8 cellular contexts compared by ENCODE assay signal in the genomic region with DNA sequence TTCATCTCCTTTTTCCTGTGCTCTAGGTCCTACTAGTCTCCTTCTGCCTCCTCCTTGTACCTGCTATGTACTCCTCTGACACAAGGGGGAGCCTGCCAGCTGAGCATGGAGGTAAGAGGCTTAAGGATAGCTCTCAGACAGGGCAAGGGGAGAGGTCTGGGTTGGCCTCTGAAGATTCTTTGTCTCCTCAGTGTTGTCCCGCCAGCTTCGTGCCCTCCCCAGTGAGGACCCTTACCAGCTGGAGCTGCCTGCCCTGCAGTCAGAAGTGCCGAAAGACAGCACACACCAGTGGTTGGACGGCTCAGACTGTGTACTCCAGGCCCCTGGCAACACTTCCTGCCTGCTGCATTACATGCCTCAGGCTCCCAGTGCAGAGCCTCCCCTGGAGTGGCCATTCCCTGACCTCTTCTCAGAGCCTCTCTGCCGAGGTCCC. TPM values are rescaled to one million over a fixed set of nuclear protein-coding genes. Genes with fewer than 3 reads are reported as not detected.
DNase-seq lines count a peak whose midpoint lies in the region; ATAC-seq and TF ChIP-seq lines count a peak whose summit lies in the region.

No MANE protein-coding gene starts in this region.

- H3K4me1 ChIP-seq in mucosa of descending colon (ENCODE audit: low read depth) (peaks cover 23% of the 10 kb centered on the region), transverse colon (peaks cover 11 to 30% (median 18%) of the 10 kb centered on the region in 4 donors)

- TF ChIP-seq CTCF in mucosa of descending colon (IDR thresholded peaks at IDR 0.05) (peak; percentile 58), transverse colon (IDR thresholded peaks at IDR 0.05) (peak; percentile 70 to 82 (median 75))

- H3K27me3 ChIP-seq in transverse colon: no peaks in the 10 kb centered on the region

- DNase-seq in CD1c-positive myeloid dendritic cell (ENCODE audit: extremely low spot score): peak; percentile 65
- peak; percentile 62 for DNase-seq in HCEC 1CT
- DNase-seq in NCI-H526 treated with DMSO at 0.1 percent for 48 hours (lab: John Stamatoyannopoulos, UW): peak; percentile 57
- peak; percentile 92 for DNase-seq in activated CD4-positive, alpha-beta T cell treated with anti-CD3 and anti-CD28 coated beads, Interleukin-2, amount 10 ng/mL, durations not matched to agents 24 days and 14 days
- peak; percentile 28 for DNase-seq in effector CD8-positive, alpha-beta T cell (lab: John Stamatoyannopoulos, UW)
- DNase-seq in mucosa of descending colon: peak in 2 of 3 donors; percentile 63 to 80
- DNase-seq in transverse colon: peak; percentile 76
- DNase-seq in NCI-H1048 (lab: John Stamatoyannopoulos, UW): no peak

- in situ Hi-C loops in transverse colon (cut with MboI; ENCODE audit: low pct_ligation_motif_present in 1 of 4, low pct_unique_long_range_greater_than_20kb in 1 of 4, low sequenced_read_pairs in 3 of 4): loop anchor here in 1 of 4 donors (10.0 kb wide), 1 partner anchor 79 kb away; the partner anchor contains the start of genes HINT2 and SPAG8

- WGBS in transverse colon (ENCODE audit: low coverage in 1 of 2), 2 donors: 36% methylated on average over 5 of the region's 5 CpGs; no CpG with 5 or more reads in 1 of the 2 donors

- peaks cover 38% of the 10 kb centered on the region for H3K36me3 Mint-ChIP-seq in activated CD4-positive, alpha-beta T cell treated with anti-CD3 and anti-CD28 coated beads, Interleukin-2, amount 10 ng/mL, durations not matched to agents 24 days and 14 days (ENCODE audit: low read depth)

- no peaks in the 10 kb centered on the region for H3K9me3 Mint-ChIP-seq in activated CD4-positive, alpha-beta T cell treated with anti-CD3 and anti-CD28 coated beads, Interleukin-2, amount 10 ng/mL, durations not matched to agents 24 days and 14 days

- ATAC-seq in mucosa of descending colon: peak; percentile 23

- no peaks in the 10 kb centered on the region for H3K27me3 Mint-ChIP-seq in activated CD4-positive, alpha-beta T cell treated with anti-CD3 and anti-CD28 coated beads, Interleukin-2, amount 10 ng/mL, durations not matched to agents 24 days and 14 days

- no peak overlapping the region for H3K4me3 Mint-ChIP-seq in activated CD4-positive, alpha-beta T cell treated with anti-CD3 and anti-CD28 coated beads, Interleukin-2, amount 10 ng/mL, durations not matched to agents 24 days and 14 days

- peaks cover 20% of the 10 kb centered on the region for H3K4me1 Mint-ChIP-seq in activated CD4-positive, alpha-beta T cell treated with anti-CD3 and anti-CD28 coated beads, Interleukin-2, amount 10 ng/mL, durations not matched to agents 24 days and 14 days

- H3K36me3 ChIP-seq in mucosa of descending colon (ENCODE audit: low read depth) (peaks cover 20% of the 10 kb centered on the region), transverse colon (peaks cover 0 to 62% (median 28%) of the 10 kb centered on the region in 4 donors)

- H3K9me3 ChIP-seq in mucosa of descending colon (no peaks in the 10 kb centered on the region), transverse colon (no peaks in the 10 kb centered on the region)

- intact Hi-C loops in activated CD4-positive, alpha-beta T cell treated with anti-CD3 and anti-CD28 coated beads, Interleukin-2, amount 10 ng/mL, durations not matched to agents 24 days and 14 days (cut with micrococcal nuclease): loop anchor here (1.0 kb wide), 2 partner anchors 20 to 145 kb away; no protein-coding TSS in a partner anchor
- intact Hi-C loops in mucosa of descending colon (cut with DNase I, micrococcal nuclease): no loop called here
- intact Hi-C loops in transverse colon (cut with DNase I; ENCODE audit: low total_unique reads): no loop called here

- no peak overlapping the region for H3K27ac Mint-ChIP-seq in activated CD4-positive, alpha-beta T cell treated with anti-CD3 and anti-CD28 coated beads, Interleukin-2, amount 10 ng/mL, durations not matched to agents 24 days and 14 days

- TF ChIP-seq POLR2A in transverse colon (IDR thresholded peaks at IDR 0.05): no peak

- peak overlapping the region in 3 of 4 donors; percentile 7 to 58 (median 41) for H3K27ac ChIP-seq in transverse colon

- no peak for TF ChIP-seq EP300 in transverse colon (IDR thresholded peaks at IDR 0.05; ENCODE audit: low read depth)

- H3K4me3 ChIP-seq in mucosa of descending colon (no peak overlapping the region), transverse colon (no peak overlapping the region)

RNA-seq across cellular contexts. Expression of gene CREB3, which starts 3.8 kb away (rescaled TPM):
- 27.0 and 27.6 TPM in 2 replicates for total RNA-seq in activated CD4-positive, alpha-beta T cell treated with anti-CD3 and anti-CD28 coated beads, Interleukin-2, amount 10 ng/mL, durations not matched to agents 24 days and 14 days
- total RNA-seq in mucosa of descending colon (10 to 100 TPM; 28.2 to 47.7 (median 34.3) TPM), transverse colon (10 to 100 TPM; 22.4 to 69.7 (median 45.5) TPM)

RNA-seq across cellular contexts. Expression of gene TLN1, which starts 4.2 kb away (rescaled TPM):
- 220 and 243 TPM in 2 replicates for total RNA-seq in activated CD4-positive, alpha-beta T cell treated with anti-CD3 and anti-CD28 coated beads, Interleukin-2, amount 10 ng/mL, durations not matched to agents 24 days and 14 days
- total RNA-seq in mucosa of descending colon (100 to 1,000 TPM; 154 to 720 (median 189) TPM), transverse colon (100 to 1,000 TPM; 158 to 328 (median 177) TPM)

RNA-seq across cellular contexts. Expression of gene GBA2, which starts 12.8 kb away (rescaled TPM):
- total RNA-seq in activated CD4-positive, alpha-beta T cell treated with anti-CD3 and anti-CD28 coated beads, Interleukin-2, amount 10 ng/mL, durations not matched to agents 24 days and 14 days: 46.7 and 50.1 TPM in 2 replicates
- total RNA-seq in mucosa of descending colon (100 to 1,000 TPM; 157 to 285 (median 223) TPM), transverse colon (100 to 1,000 TPM; 217 to 709 (median 255) TPM)

RNA-seq across cellular contexts. Expression of gene RGP1, which starts 12.9 kb away (rescaled TPM):
- 16.3 and 16.7 TPM in 2 replicates for total RNA-seq in activated CD4-positive, alpha-beta T cell treated with anti-CD3 and anti-CD28 coated beads, Interleukin-2, amount 10 ng/mL, durations not matched to agents 24 days and 14 days
- 10 to 100 TPM; 46.5 to 55.7 (median 55.7) TPM for total RNA-seq in mucosa of descending colon
- total RNA-seq in transverse colon: 10 to 100 TPM; 30.3 to 47.5 (median 43.7) TPM

RNA-seq across cellular contexts. Expression of gene MSMP, which starts 17.9 kb away (rescaled TPM):
- 0.88 TPM in 1 of 2 replicates, not detected in the other for total RNA-seq in activated CD4-positive, alpha-beta T cell treated with anti-CD3 and anti-CD28 coated beads, Interleukin-2, amount 10 ng/mL, durations not matched to agents 24 days and 14 days
- total RNA-seq in mucosa of descending colon: under 1 TPM in 1 of 3 donors, not detected in 2; 0.48 TPM
- total RNA-seq in transverse colon: not detected
